In the genomic region with DNA sequence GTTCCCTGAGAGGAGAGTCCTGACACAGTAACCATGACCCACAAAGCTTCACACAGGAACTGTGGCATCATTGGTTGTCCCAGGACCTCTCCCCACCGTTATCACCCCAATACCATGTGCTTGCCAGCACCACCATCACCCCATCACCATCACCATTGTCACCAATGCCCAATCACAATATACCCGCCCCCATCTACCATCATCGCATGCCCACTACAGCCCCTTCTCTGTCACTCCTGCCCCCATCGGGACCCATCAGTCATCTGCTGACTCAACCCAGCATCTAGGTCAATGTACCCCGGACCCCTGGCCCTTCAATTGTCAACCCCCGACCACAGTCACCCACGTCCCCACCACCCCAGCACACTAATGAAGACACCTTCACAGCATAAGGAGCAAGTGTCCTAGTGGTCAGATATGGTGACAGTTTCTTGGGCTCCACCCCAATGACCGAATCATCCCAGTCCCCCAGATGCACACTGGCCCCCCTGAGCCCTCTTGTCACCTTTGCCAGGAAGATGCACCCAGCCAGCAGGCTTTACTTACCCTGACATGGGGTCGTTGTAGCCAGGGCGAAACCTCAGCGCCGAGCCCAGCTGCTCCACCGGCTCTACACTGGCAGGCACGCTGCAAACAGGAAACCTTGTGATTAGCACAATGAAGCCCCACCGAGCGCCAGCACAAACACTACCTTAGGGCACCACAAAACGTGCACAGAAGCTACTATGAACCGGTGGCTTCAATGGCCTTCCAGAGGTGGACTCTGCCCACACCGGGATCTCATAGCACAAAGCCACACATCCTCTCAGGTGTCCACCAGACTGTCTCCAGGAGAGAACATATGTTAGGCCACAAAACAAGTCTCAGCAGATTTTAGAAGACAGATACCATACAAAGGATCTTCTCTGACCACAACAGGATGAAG, we compare ENCODE assay signal across 10 cellular contexts. TPM values are rescaled to one million over a fixed set of nuclear protein-coding genes. Genes with fewer than 3 reads are reported as not detected.
DNase-seq lines count a peak whose midpoint lies in the region; ATAC-seq and TF ChIP-seq lines count a peak whose summit lies in the region.
"Had no signal": no experiment of that assay in that cellular context is flagged by ENCODE, and none has a peak within 500 bp of the region (broad histone marks: within the 10 kb centered on the region; RNA-seq: fewer than 3 reads in every experiment).

No MANE protein-coding gene starts in this region.

- no peaks in the 10 kb centered on the region for H3K4me1 ChIP-seq in PC-3 (ENCODE audit: insufficient read depth, low read length)

- H3K4me1 Mint-ChIP-seq in activated CD4-positive, alpha-beta memory T cell treated with anti-CD3 and anti-CD28 coated beads for 36 hours (ENCODE audit: low read depth) = peaks cover 39% of the 10 kb centered on the region

- TF ChIP-seq CTCF in PC-3 (conservative IDR thresholded peaks at IDR 0.05; ENCODE audit: low read depth, low read length) = no peak

- no peaks in the 10 kb centered on the region for H4K20me1 ChIP-seq in PC-3 (ENCODE audit: low read length)

- H3K4me3 ChIP-seq in PC-3 (ENCODE audit: low read length) = no peak overlapping the region

- no peaks in the 10 kb centered on the region for H3K27me3 ChIP-seq in PC-3 (ENCODE audit: low read length)

- H3K9ac ChIP-seq in PC-3 (ENCODE audit: low read length) = no peak overlapping the region

- no peaks in the 10 kb centered on the region for H3K9me2 ChIP-seq in PC-3 (replicated peaks; ENCODE audit: low read length)

- POLR2A ChIA-PET in activated CD4-positive, alpha-beta memory T cell treated with anti-CD3 and anti-CD28 coated beads for 36 hours (lab: Charles Lee) = interaction anchor here (1.2 to 1.7 kb wide), 3 partner anchors 11 to 25 kb away, joined by 3 to 6 read pairs (median 5); a partner anchor contains a TSS
- POLR2A ChIA-PET in PC-3 (lab: Charles Lee; ENCODE audit: unreplicated experiment) = no interaction called here

- peak overlapping the region; percentile 95 for H3K27ac Mint-ChIP-seq in activated CD4-positive, alpha-beta memory T cell treated with anti-CD3 and anti-CD28 coated beads for 36 hours

- no peaks in the 10 kb centered on the region for H3K27me3 Mint-ChIP-seq in activated CD4-positive, alpha-beta memory T cell treated with anti-CD3 and anti-CD28 coated beads for 36 hours

- intact Hi-C loops in activated CD4-positive, alpha-beta memory T cell treated with anti-CD3 and anti-CD28 coated beads for 36 hours (cut with micrococcal nuclease) = no loop called here
- intact Hi-C loops in PC-3 (cut with micrococcal nuclease) = no loop called here

- no peak overlapping the region for H3K27ac ChIP-seq in PC-3 (ENCODE audit: low read length)

- TF ChIP-seq POLR2A in erythroblast (IDR thresholded peaks at IDR 0.05; ENCODE audit: low read length) = no peak

- no peaks in the 10 kb centered on the region for H3K9me3 Mint-ChIP-seq in activated CD4-positive, alpha-beta memory T cell treated with anti-CD3 and anti-CD28 coated beads for 36 hours

- no peak overlapping the region for H2AFZ ChIP-seq in PC-3 (ENCODE audit: low read length)

- peak overlapping the region; percentile 76 for H3K4me3 Mint-ChIP-seq in activated CD4-positive, alpha-beta memory T cell treated with anti-CD3 and anti-CD28 coated beads for 36 hours

- no peaks in the 10 kb centered on the region for H3K79me2 ChIP-seq in PC-3 (ENCODE audit: low read length)

- peaks cover 2% of the 10 kb centered on the region for H3K36me3 Mint-ChIP-seq in activated CD4-positive, alpha-beta memory T cell treated with anti-CD3 and anti-CD28 coated beads for 36 hours

- no peaks in the 10 kb centered on the region for H3F3A ChIP-seq in PC-3 (ENCODE audit: low read length, unreplicated experiment)

- CTCF ChIA-PET in activated CD4-positive, alpha-beta memory T cell treated with anti-CD3 and anti-CD28 coated beads for 36 hours (lab: Charles Lee) = interaction anchor here (1.1 to 2.7 kb wide), 2 partner anchors 24 to 43 kb away, joined by 3 to 6 read pairs; no protein-coding TSS in a partner anchor
- CTCF ChIA-PET in PC-3 (lab: Charles Lee) = no interaction called here

- no peaks in the 10 kb centered on the region for H3K36me3 ChIP-seq in PC-3 (ENCODE audit: low read depth, low read length)

- H3K9me3 ChIP-seq in PC-3 (ENCODE audit: low read length) = no peaks in the 10 kb centered on the region

- DNase-seq in AG20443 (ENCODE audit: low spot score) (peak; percentile 1), iPS-NIHi11 (ENCODE audit: low spot score) (peak; percentile 4), erythroblast (lab: John Stamatoyannopoulos, UW) (no peak), PC-3 (no peak)
- peak; percentile 70 for DNase-seq in activated CD4-positive, alpha-beta memory T cell treated with anti-CD3 and anti-CD28 coated beads for 36 hours
- DNase-seq: Karpas-422, T1000 had no signal

- H3K4me2 ChIP-seq in PC-3 (ENCODE audit: low read length) = no peak overlapping the region

- BruUV-seq in PC-3 (replicated peaks; lab: Mats Ljungman, UMichigan) = no TSS peak

- ATAC-seq in HG02678 (IDR thresholded peaks at IDR 0.05; ENCODE audit: unreplicated experiment) = peak; percentile 43
- no peak for ATAC-seq in HG02938 (IDR thresholded peaks at IDR 0.05; ENCODE audit: unreplicated experiment)
- ATAC-seq in PC-3 = no peak
- no peak for ATAC-seq in HG03571 (IDR thresholded peaks at IDR 0.05; ENCODE audit: unreplicated experiment)

RNA-seq across cellular contexts. Expression of a gene that starts 25.1 kb away (rescaled TPM):
- total RNA-seq in activated CD4-positive, alpha-beta memory T cell treated with anti-CD3 and anti-CD28 coated beads for 36 hours = 10 to 100 TPM; 88.9 to 93.1 TPM
- 159 and 164 TPM in 2 replicates for total RNA-seq in PC-3 (2014; rRNA removed)

RNA-seq across cellular contexts. Expression of a gene that starts 32.4 kb away (rescaled TPM):
- total RNA-seq in activated CD4-positive, alpha-beta memory T cell treated with anti-CD3 and anti-CD28 coated beads for 36 hours = 10 to 100 TPM; 13.8 to 14.5 TPM
- total RNA-seq in PC-3 (2014; rRNA removed) = 13.9 and 16.1 TPM in 2 replicates

RNA-seq across cellular contexts. Expression of a gene that starts 38.8 kb away (rescaled TPM):
- 100 to 1,000 TPM; 318 to 323 TPM for total RNA-seq in activated CD4-positive, alpha-beta memory T cell treated with anti-CD3 and anti-CD28 coated beads for 36 hours
- total RNA-seq in PC-3 (2014; rRNA removed) = 517 and 618 TPM in 2 replicates

RNA-seq across cellular contexts. Expression of a gene that starts 39.0 kb away (rescaled TPM):
- 10 to 100 TPM; 24.3 to 24.4 TPM for total RNA-seq in activated CD4-positive, alpha-beta memory T cell treated with anti-CD3 and anti-CD28 coated beads for 36 hours
- 27.8 and 30.9 TPM in 2 replicates for total RNA-seq in PC-3 (2014; rRNA removed)

RNA-seq across cellular contexts. Expression of a gene that starts 49.0 kb away (rescaled TPM):
- 1 to 10 TPM; 3.2 to 3.8 TPM for total RNA-seq in activated CD4-positive, alpha-beta memory T cell treated with anti-CD3 and anti-CD28 coated beads for 36 hours
- total RNA-seq in PC-3 (2014; rRNA removed) = 31.8 and 35.4 TPM in 2 replicates

Comparison
In these comparisons a context has a peak if more than half of its experiments do, and no peak if none do; other contexts are left out.
1. DNase-seq: peak in AG20443 (single experiment), activated CD4-positive, alpha-beta memory T cell treated with anti-CD3 and anti-CD28 coated beads for 36 hours (single experiment) and iPS-NIHi11 (single experiment); none in erythroblast (0 of 2) and PC-3 (single experiment).